In the genomic region with DNA sequence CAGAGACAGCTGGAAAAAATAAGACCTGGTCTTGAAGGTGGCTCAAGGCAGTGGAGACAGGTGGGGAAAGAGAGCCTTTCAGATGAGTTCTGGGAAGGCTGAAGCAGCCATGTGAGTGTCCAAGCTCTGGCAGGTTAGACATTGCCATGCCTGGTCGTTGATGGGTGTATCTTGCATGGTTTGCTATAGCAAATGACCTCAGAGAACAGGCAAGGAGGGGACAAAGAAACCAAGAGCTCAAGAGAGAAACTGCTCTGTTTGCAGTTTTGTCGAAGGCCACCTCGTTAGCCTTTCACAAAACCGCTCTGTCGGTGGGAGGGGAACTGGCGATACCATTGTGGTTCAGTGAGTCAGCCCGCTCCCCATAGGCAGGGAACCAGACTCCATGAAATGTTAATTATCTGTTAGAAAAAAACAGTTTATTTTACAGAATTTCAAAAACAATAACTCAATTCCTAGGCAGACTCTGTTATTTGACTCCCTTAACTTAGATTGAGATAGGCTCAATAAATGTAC, we compare ENCODE assay signal across 24 cellular contexts.
"Had no signal": no experiment of that assay in that cellular context is flagged by ENCODE, and none has a peak within 500 bp of the region (broad histone marks: within the 10 kb centered on the region; RNA-seq: fewer than 3 reads in every experiment).

No MANE protein-coding gene starts in this region.

- H3K4me1 Mint-ChIP-seq: activated CD4-positive, alpha-beta memory T cell treated with anti-CD3 and anti-CD28 coated beads, Interleukin-2, amount 10 ng/mL, durations not matched to agents 7 days and 5 days; activated CD4-positive, alpha-beta T cell treated with anti-CD3 and anti-CD28 coated beads for 36 hours; activated CD8-positive, alpha-beta memory T cell treated with anti-CD3 and anti-CD28 coated beads, Interleukin-2, amount 10 ng/mL, durations not matched to agents 7 days and 5 days; activated T-helper 17 cell treated with anti-CD3 and anti-CD28 coated beads, Interleukin-2, amount 50 U/mL, for 72 hours; central memory CD8-positive, alpha-beta T cell; immature natural killer cell; stimulated activated memory B cell treated with anti-CD40 and anti-IgM and Interleukin-4, amounts not matched to agents 10 μg/mL and 1 μg/mL and 100 μg/mL, for 72 hours had no signal

- H3K27ac ChIP-seq: brain microvascular endothelial cell, colonic mucosa, neutrophil, pancreas, thoracic aorta had no signal

- H3K27me3 Mint-ChIP-seq: activated CD4-positive, alpha-beta memory T cell treated with anti-CD3 and anti-CD28 coated beads, Interleukin-2, amount 10 ng/mL, durations not matched to agents 7 days and 5 days had no signal

- H3K27ac Mint-ChIP-seq: activated CD4-positive, alpha-beta memory T cell treated with anti-CD3 and anti-CD28 coated beads, Interleukin-2, amount 10 ng/mL, durations not matched to agents 7 days and 5 days; activated CD4-positive, alpha-beta T cell treated with anti-CD3 and anti-CD28 coated beads for 36 hours; activated CD8-positive, alpha-beta memory T cell treated with anti-CD3 and anti-CD28 coated beads, Interleukin-2, amount 10 ng/mL, durations not matched to agents 7 days and 5 days; activated T-helper 17 cell treated with anti-CD3 and anti-CD28 coated beads, Interleukin-2, amount 50 U/mL, for 72 hours; endodermal cell; immature natural killer cell; natural killer cell treated with Interleukin-12 subunit alpha and Interleukin-12 subunit beta and Interleukin-15 and Interleukin-18, amount 100 ng/mL, for 72 hours; stimulated activated memory B cell treated with anti-CD40 and anti-IgM and Interleukin-4, amounts not matched to agents 10 μg/mL and 1 μg/mL and 100 μg/mL, for 72 hours; WTC11 had no signal

- H3K9me3 Mint-ChIP-seq: activated CD4-positive, alpha-beta memory T cell treated with anti-CD3 and anti-CD28 coated beads, Interleukin-2, amount 10 ng/mL, durations not matched to agents 7 days and 5 days; activated T-helper 17 cell treated with anti-CD3 and anti-CD28 coated beads, Interleukin-2, amount 50 U/mL, for 72 hours; stimulated activated memory B cell treated with anti-CD40 and anti-IgM and Interleukin-4, amounts not matched to agents 10 μg/mL and 1 μg/mL and 100 μg/mL, for 72 hours had no signal

- ATAC-seq: activated CD4-positive, alpha-beta T cell treated with anti-CD3 and anti-CD28 coated beads for 36 hours; activated CD8-positive, alpha-beta memory T cell treated with anti-CD3 and anti-CD28 coated beads, Interleukin-2, amount 10 ng/mL, durations not matched to agents 7 days and 5 days; activated T-helper 17 cell treated with anti-CD3 and anti-CD28 coated beads, Interleukin-2, amount 50 U/mL, for 72 hours; natural killer cell treated with Interleukin-12 subunit alpha and Interleukin-12 subunit beta and Interleukin-15 and Interleukin-18, amount 100 ng/mL, for 72 hours; sciatic nerve; stimulated activated memory B cell treated with anti-CD40 and anti-IgM and Interleukin-4, amounts not matched to agents 10 μg/mL and 1 μg/mL and 100 μg/mL, for 72 hours; WTC11 had no signal

- H3K27me3 ChIP-seq: brain microvascular endothelial cell, colonic mucosa, neutrophil, pancreas had no signal

- H3K4me1 ChIP-seq: colonic mucosa, pancreas had no signal

- H3K4me3 Mint-ChIP-seq: activated CD4-positive, alpha-beta memory T cell treated with anti-CD3 and anti-CD28 coated beads, Interleukin-2, amount 10 ng/mL, durations not matched to agents 7 days and 5 days; activated CD4-positive, alpha-beta T cell treated with anti-CD3 and anti-CD28 coated beads for 36 hours; activated CD8-positive, alpha-beta memory T cell treated with anti-CD3 and anti-CD28 coated beads, Interleukin-2, amount 10 ng/mL, durations not matched to agents 7 days and 5 days; activated T-helper 17 cell treated with anti-CD3 and anti-CD28 coated beads, Interleukin-2, amount 50 U/mL, for 72 hours; central memory CD8-positive, alpha-beta T cell; endodermal cell; immature natural killer cell; natural killer cell treated with Interleukin-12 subunit alpha and Interleukin-12 subunit beta and Interleukin-15 and Interleukin-18, amount 100 ng/mL, for 72 hours; stimulated activated memory B cell treated with anti-CD40 and anti-IgM and Interleukin-4, amounts not matched to agents 10 μg/mL and 1 μg/mL and 100 μg/mL, for 72 hours; WTC11 had no signal

- H3K9me3 ChIP-seq: colonic mucosa, neutrophil, pancreas, thoracic aorta had no signal

- H3K36me3 Mint-ChIP-seq: activated CD8-positive, alpha-beta memory T cell treated with anti-CD3 and anti-CD28 coated beads, Interleukin-2, amount 10 ng/mL, durations not matched to agents 7 days and 5 days; immature natural killer cell; natural killer cell treated with Interleukin-12 subunit alpha and Interleukin-12 subunit beta and Interleukin-15 and Interleukin-18, amount 100 ng/mL, for 72 hours; stimulated activated memory B cell treated with anti-CD40 and anti-IgM and Interleukin-4, amounts not matched to agents 10 μg/mL and 1 μg/mL and 100 μg/mL, for 72 hours had no signal

- DNase-seq: activated CD4-positive, alpha-beta memory T cell treated with anti-CD3 and anti-CD28 coated beads, Interleukin-2, amount 10 ng/mL, durations not matched to agents 7 days and 5 days; activated CD4-positive, alpha-beta T cell treated with anti-CD3 and anti-CD28 coated beads for 36 hours; activated CD8-positive, alpha-beta memory T cell treated with anti-CD3 and anti-CD28 coated beads, Interleukin-2, amount 10 ng/mL, durations not matched to agents 7 days and 5 days; activated naive CD4-positive, alpha-beta T cell; brain microvascular endothelial cell; colonic mucosa; endodermal cell; head of caudate nucleus; immature natural killer cell; kidney glomerular epithelial cell; pancreas; stimulated activated CD4-positive, alpha-beta T cell treated with anti-CD3 and anti-CD28 coated beads, Interleukin-4, amount 100 ng/mL, for 4 hours; SW 1271; T-helper 2 cell had no signal

- H3K4me3 ChIP-seq: colonic mucosa, pancreas, thoracic aorta had no signal

- H3K36me3 ChIP-seq: brain microvascular endothelial cell, colonic mucosa, neutrophil, pancreas, thoracic aorta had no signal

- FAIRE-seq: frontal cortex, pancreas, TTC549 had no signal
